Comparison of ENCODE assay signal across 1 cellular context in the genomic region with DNA sequence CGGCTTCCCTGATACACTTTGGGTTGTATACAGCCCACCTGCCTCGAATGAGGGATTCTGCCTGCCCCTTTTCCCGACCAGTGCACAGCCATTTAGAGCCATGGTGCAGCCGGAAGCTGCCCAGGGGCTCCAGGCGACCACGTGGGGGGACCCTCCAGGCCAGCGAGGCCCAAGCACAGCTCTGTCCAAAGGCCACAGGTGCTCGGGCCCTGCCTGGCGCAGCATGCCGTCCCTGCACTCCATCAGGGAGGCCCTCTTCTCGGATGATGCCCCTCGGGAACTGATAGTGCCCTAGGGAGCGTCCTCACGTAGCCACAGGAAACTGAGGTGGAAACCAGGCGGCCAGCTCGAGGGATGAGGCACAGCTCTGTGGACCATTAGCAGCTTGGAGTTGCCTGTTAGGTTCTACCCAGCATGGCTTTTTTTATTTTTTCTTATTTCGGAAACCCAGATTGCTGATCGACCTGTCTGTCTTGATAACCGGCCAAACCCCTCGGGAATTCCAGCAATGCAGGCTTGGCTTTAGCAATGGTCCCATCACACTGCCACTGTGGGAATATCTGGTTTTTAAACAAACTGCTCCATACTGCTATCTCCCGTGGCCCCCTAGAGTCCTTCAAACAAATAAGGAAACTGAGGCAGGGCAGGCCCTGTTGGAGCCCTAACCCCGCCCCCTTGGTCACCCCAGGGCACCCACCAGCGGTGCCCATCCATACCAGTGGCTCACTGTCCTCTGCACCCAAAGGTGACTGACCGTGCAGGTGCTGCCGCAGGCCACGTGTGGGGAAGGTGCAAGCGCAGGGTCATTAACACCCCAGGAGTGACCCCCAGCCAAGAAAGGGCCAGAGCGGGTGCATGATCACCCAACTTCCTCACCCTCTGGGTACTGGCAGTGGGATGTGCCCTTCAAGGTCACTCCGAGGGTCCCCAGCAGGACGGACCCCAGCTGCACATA.
TF ChIP-seq lines count a peak whose summit lies in the region.

No MANE protein-coding gene starts in this region.

TF ChIP-seq in HepG2, 621 proteins besides CTCF, POLR2A, EP300 and RAD21 (continued from another document):
- TF ChIP-seq ZSCAN31 (CRISPR knock-in tag; IDR thresholded peaks at IDR 0.05; ENCODE audit: low read depth) (no peak), PLRG1 (conservative IDR thresholded peaks at IDR 0.05) (no peak), MEIS1 (CRISPR knock-in tag; IDR thresholded peaks at IDR 0.05; ENCODE audit: borderline replicate concordance) (no peak), TP53 (CRISPR knock-in tag; conservative IDR thresholded peaks at IDR 0.05) (no peak), ZFY (CRISPR knock-in tag; IDR thresholded peaks at IDR 0.05) (0 out of 2 replicates have a peak, but pooled peaks have one; percentile 18)
- TF ChIP-seq, protein P1, sequence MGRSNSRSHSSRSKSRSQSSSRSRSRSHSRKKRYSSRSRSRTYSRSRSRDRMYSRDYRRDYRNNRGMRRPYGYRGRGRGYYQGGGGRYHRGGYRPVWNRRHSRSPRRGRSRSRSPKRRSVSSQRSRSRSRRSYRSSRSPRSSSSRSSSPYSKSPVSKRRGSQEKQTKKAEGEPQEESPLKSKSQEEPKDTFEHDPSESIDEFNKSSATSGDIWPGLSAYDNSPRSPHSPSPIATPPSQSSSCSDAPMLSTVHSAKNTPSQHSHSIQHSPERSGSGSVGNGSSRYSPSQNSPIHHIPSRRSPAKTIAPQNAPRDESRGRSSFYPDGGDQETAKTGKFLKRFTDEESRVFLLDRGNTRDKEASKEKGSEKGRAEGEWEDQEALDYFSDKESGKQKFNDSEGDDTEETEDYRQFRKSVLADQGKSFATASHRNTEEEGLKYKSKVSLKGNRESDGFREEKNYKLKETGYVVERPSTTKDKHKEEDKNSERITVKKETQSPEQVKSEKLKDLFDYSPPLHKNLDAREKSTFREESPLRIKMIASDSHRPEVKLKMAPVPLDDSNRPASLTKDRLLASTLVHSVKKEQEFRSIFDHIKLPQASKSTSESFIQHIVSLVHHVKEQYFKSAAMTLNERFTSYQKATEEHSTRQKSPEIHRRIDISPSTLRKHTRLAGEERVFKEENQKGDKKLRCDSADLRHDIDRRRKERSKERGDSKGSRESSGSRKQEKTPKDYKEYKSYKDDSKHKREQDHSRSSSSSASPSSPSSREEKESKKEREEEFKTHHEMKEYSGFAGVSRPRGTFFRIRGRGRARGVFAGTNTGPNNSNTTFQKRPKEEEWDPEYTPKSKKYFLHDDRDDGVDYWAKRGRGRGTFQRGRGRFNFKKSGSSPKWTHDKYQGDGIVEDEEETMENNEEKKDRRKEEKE (IDR thresholded peaks at IDR 0.05): no peak
TF ChIP-seq in HepG2: peak in this region for 1.
